ENCODE assay signal across 1 cellular context in the genomic region with DNA sequence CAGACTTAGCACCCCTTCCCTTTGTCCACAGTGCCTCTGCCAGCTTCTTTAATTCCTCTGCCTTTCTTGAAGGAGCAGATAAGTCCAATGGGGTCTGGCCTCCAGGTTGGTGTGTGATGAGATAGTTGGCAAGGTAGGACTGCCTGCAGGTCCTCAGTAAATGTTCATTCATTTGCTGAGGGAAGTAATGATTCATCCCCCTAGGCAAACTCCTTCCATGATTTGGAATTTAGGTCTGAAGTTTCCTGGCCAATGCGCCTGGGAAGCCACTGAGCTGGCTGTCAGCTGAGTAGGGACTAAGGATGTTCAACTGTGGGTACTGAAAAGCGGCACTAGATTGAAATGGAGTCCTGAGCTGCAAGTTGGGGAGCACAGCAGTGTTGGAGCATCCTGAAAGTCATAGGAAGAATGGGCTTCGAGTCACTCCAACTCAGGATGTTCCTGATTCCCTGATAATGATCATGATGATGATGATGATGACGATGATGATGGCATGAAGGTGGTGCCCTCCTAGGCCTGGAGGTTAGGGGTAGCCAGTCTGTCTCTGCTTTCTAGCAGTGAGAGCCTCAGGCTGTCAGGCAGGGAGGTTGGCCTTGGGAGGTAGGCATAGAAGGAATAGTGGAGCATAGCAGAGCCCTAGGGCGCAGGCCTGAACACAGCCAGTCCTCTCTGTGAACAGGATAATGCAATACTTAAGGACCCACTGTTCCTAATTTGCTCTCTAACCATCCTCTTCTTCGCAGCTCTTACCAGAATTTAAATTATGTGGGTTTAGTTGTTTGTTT.
TF ChIP-seq lines count a peak whose summit lies in the region.

No MANE protein-coding gene starts in this region.

TF ChIP-seq in IMR-90, 13 proteins besides CTCF, POLR2A, EP300 and RAD21:
- TF ChIP-seq RCOR1 (IDR thresholded peaks at IDR 0.05; ENCODE audit: insufficient replicate concordance, low read length) (no peak), NFE2L2 (IDR thresholded peaks at IDR 0.05; ENCODE audit: low read depth, low read length) (no peak), BHLHE40 (IDR thresholded peaks at IDR 0.05; ENCODE audit: low read depth, low read length) (no peak), CEBPB (IDR thresholded peaks at IDR 0.05; ENCODE audit: low read depth, low read length) (no peak)
- TF ChIP-seq, protein P1, sequence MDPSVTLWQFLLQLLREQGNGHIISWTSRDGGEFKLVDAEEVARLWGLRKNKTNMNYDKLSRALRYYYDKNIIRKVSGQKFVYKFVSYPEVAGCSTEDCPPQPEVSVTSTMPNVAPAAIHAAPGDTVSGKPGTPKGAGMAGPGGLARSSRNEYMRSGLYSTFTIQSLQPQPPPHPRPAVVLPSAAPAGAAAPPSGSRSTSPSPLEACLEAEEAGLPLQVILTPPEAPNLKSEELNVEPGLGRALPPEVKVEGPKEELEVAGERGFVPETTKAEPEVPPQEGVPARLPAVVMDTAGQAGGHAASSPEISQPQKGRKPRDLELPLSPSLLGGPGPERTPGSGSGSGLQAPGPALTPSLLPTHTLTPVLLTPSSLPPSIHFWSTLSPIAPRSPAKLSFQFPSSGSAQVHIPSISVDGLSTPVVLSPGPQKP (IDR thresholded peaks at IDR 0.05; ENCODE audit: borderline replicate concordance, low read depth, low read length) = no peak
